Comparison of ENCODE assay signal across 8 cellular contexts in genomic region chr9:22469928-22470544, GRCh38. TPM values are rescaled to one million over a fixed set of nuclear protein-coding genes. Genes with fewer than 3 reads are reported as not detected.
DNase-seq lines count a peak whose midpoint lies in the region; ATAC-seq and TF ChIP-seq lines count a peak whose summit lies in the region.

No MANE protein-coding gene starts in this region.

- peak in 8 of 9 donors; percentile 11 to 64 (median 59) for TF ChIP-seq CTCF in heart right ventricle (IDR thresholded peaks at IDR 0.05)
- TF ChIP-seq CTCF in liver (IDR thresholded peaks at IDR 0.05; ENCODE audit: low read depth, low read length, missing input control), result peak; percentile 67

- 1 to 2% methylated on average over 8 of the region's 8 CpGs for WGBS in heart right ventricle, 2 donors
- 16% methylated on average over 8 of the region's 8 CpGs for WGBS in liver

- DNase-seq in heart right ventricle, result peak in 1 of 2 donors; percentile 4
- no peak for DNase-seq in cardiac septum (ENCODE audit: low spot score)
- DNase-seq in NCI-H1930 (lab: John Stamatoyannopoulos, UW), result peak; percentile 42 to 71
- peak; percentile 32 for DNase-seq in amniotic epithelial cell (ENCODE audit: low read depth)
- DNase-seq in NCI-H187 treated with DMSO at 0.1 percent for 48 hours (lab: John Stamatoyannopoulos, UW), result no peak
- no peak for DNase-seq in stimulated activated CD4-positive, alpha-beta T cell treated with anti-CD3 and anti-CD28 coated beads, Interleukin-4, amount 100 ng/mL, for 1 hour

- H3K27ac ChIP-seq in heart right ventricle (no peak overlapping the region), liver (ENCODE audit: low read depth in 1 of 2, low read length in 2 of 2) (no peak overlapping the region)

- peak in 3 of 8 donors; percentile 20 to 57 (median 56) for ATAC-seq in heart right ventricle
- peak; percentile 86 for ATAC-seq in HG02759 (IDR thresholded peaks at IDR 0.05; ENCODE audit: unreplicated experiment)

- peaks cover 0 to 10% (median 0%) of the 10 kb centered on the region in 7 donors for H3K27me3 ChIP-seq in heart right ventricle
- no peaks in the 10 kb centered on the region for H3K27me3 ChIP-seq in liver (ENCODE audit: control insufficient read depth in 4 of 4, insufficient read depth in 4 of 4, low read length in 3 of 4)

- H3K36me3 ChIP-seq in heart right ventricle, result no peaks in the 10 kb centered on the region
- no peaks in the 10 kb centered on the region for H3K36me3 ChIP-seq in liver (ENCODE audit: control insufficient read depth in 4 of 4, insufficient read depth in 3 of 4, low read depth in 1 of 4, low read length in 3 of 4)

- H3K4me3 ChIP-seq in heart right ventricle, result no peak overlapping the region
- H3K4me3 ChIP-seq in liver (ENCODE audit: low read depth in 1 of 3, low read length in 3 of 3), result no peak overlapping the region

- intact Hi-C loops in heart right ventricle (cut with DNase I), result no loop called here
- intact Hi-C loops in cardiac septum (cut with DNase I), result no loop called here

- peak; percentile 84 to 89 for TF ChIP-seq RAD21 in liver (IDR thresholded peaks at IDR 0.05)

- no peak overlapping the region for H3K9ac ChIP-seq in liver (ENCODE audit: low read depth in 1 of 2, low read length in 2 of 2)

- H3K9me3 ChIP-seq in heart right ventricle (no peaks in the 10 kb centered on the region), liver (ENCODE audit: control insufficient read depth in 4 of 4, low read length in 3 of 4) (no peaks in the 10 kb centered on the region)

- no peaks in the 10 kb centered on the region for H3K4me1 ChIP-seq in heart right ventricle
- no peaks in the 10 kb centered on the region for H3K4me1 ChIP-seq in liver (ENCODE audit: control insufficient read depth in 4 of 4, insufficient read depth in 4 of 4, low read length in 3 of 4)

TF ChIP-seq in liver, 16 proteins besides CTCF, POLR2A, EP300 and RAD21:
- no peak for TF ChIP-seq HNF4A (conservative IDR thresholded peaks at IDR 0.05)
- TF ChIP-seq FOXA2 (IDR thresholded peaks at IDR 0.05), result no peak

RNA-seq across cellular contexts. Expression of gene DMRTA1, which starts 23.4 kb away (rescaled TPM):
- total RNA-seq in heart right ventricle (1 to 10 TPM in 1 of 10 donors, under 1 TPM in 9; 0.40 to 1.2 (median 0.76) TPM), cardiac septum (0.38 TPM), liver (10 to 100 TPM in 1 of 2 donors, 1 to 10 TPM in 1; 1.4 to 11.6 TPM)
- polyA plus RNA-seq in heart right ventricle (under 1 TPM; 0.04 to 0.22 TPM), liver (1 to 10 TPM; 4.2 to 4.7 TPM)

Comparison
In these comparisons a context has a peak if more than half of its experiments do, and no peak if none do; other contexts are left out.
1. DNase-seq: peak in NCI-H1930 (2 of 2) and amniotic epithelial cell (single experiment); none in cardiac septum (single experiment), NCI-H187 treated with DMSO at 0.1 percent for 48 hours (single experiment) and stimulated activated CD4-positive, alpha-beta T cell treated with anti-CD3 and anti-CD28 coated beads, Interleukin-4, amount 100 ng/mL, for 1 hour (single experiment).